1 cellular context compared by ENCODE assay signal in the genomic region with DNA sequence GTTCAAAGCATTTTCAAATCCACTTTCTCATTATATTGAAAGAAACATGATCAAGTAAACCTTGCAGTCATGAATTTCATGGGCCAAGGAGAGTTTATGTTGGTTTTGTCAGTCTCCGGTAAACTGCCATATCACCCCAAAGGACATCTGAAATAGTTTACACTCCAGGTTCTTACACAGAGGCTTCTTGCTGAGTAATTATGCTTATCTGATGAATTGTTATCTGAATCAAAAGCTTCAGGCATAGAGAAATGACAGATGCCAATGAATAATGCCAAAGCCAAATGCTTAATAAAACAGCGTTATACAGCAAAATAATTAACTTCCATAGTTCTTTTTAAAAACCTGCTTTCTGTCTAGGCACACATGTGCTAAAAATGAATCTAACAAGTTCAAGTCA.
TF ChIP-seq lines count a peak whose summit lies in the region.

No MANE protein-coding gene starts in this region.

TF ChIP-seq in K562, 482 proteins besides CTCF, POLR2A, EP300 and RAD21 (continued from another document):
- TF ChIP-seq, protein P1, sequence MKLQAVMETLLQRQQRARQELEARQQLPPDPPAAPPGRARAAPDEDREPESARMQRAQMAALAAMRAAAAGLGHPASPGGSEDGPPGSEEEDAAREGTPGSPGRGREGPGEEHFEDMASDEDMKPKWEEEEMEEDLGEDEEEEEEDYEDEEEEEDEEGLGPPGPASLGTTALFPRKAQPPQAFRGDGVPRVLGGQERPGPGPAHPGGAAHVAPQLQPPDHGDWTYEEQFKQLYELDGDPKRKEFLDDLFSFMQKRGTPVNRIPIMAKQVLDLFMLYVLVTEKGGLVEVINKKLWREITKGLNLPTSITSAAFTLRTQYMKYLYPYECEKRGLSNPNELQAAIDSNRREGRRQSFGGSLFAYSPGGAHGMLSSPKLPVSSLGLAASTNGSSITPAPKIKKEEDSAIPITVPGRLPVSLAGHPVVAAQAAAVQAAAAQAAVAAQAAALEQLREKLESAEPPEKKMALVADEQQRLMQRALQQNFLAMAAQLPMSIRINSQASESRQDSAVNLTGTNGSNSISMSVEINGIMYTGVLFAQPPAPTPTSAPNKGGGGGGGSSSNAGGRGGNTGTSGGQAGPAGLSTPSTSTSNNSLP (IDR thresholded peaks at IDR 0.05; ENCODE audit: borderline replicate concordance, low read depth, low read length), result peak; percentile 63; the same call in 1 of the 2 replicates
- TF ChIP-seq ZNF316 (IDR thresholded peaks at IDR 0.05) (peak; percentile 60), ZBTB5 (IDR thresholded peaks at IDR 0.05) (no peak), E2F6 (IDR thresholded peaks at IDR 0.05; ENCODE audit: borderline replicate concordance in 1 of 2, extremely low read depth in 1 of 2, insufficient read depth in 1 of 2, insufficient read length in 1 of 2, low read depth in 1 of 2, low read length in 1 of 2, poor library complexity in 1 of 2, severe bottlenecking in 1 of 2) (no peak), NFRKB (IDR thresholded peaks at IDR 0.05; ENCODE audit: low read depth) (no peak), BRD9 (IDR thresholded peaks at IDR 0.05; ENCODE audit: low read depth, partially characterized antibody) (no peak)
- TF ChIP-seq, protein P2, sequence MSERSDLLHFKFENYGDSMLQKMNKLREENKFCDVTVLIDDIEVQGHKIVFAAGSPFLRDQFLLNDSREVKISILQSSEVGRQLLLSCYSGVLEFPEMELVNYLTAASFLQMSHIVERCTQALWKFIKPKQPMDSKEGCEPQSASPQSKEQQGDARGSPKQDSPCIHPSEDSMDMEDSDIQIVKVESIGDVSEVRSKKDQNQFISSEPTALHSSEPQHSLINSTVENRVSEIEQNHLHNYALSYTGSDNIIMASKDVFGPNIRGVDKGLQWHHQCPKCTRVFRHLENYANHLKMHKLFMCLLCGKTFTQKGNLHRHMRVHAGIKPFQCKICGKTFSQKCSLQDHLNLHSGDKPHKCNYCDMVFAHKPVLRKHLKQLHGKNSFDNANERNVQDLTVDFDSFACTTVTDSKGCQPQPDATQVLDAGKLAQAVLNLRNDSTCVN (CRISPR knock-in tag; IDR thresholded peaks at IDR 0.05), result no peak
- TF ChIP-seq, protein P3, sequence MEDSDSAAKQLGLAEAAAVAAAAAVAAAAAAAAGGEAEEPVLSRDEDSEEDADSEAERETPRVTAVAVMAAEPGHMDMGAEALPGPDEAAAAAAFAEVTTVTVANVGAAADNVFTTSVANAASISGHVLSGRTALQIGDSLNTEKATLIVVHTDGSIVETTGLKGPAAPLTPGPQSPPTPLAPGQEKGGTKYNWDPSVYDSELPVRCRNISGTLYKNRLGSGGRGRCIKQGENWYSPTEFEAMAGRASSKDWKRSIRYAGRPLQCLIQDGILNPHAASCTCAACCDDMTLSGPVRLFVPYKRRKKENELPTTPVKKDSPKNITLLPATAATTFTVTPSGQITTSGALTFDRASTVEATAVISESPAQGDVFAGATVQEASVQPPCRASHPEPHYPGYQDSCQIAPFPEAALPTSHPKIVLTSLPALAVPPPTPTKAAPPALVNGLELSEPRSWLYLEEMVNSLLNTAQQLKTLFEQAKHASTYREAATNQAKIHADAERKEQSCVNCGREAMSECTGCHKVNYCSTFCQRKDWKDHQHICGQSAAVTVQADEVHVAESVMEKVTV (CRISPR knock-in tag; IDR thresholded peaks at IDR 0.05), result no peak
- TF ChIP-seq, protein P4, sequence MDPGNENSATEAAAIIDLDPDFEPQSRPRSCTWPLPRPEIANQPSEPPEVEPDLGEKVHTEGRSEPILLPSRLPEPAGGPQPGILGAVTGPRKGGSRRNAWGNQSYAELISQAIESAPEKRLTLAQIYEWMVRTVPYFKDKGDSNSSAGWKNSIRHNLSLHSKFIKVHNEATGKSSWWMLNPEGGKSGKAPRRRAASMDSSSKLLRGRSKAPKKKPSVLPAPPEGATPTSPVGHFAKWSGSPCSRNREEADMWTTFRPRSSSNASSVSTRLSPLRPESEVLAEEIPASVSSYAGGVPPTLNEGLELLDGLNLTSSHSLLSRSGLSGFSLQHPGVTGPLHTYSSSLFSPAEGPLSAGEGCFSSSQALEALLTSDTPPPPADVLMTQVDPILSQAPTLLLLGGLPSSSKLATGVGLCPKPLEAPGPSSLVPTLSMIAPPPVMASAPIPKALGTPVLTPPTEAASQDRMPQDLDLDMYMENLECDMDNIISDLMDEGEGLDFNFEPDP (CRISPR knock-in tag; IDR thresholded peaks at IDR 0.05), result no peak
